Comparison of ENCODE assay signal across 1 cellular context in the genomic region with DNA sequence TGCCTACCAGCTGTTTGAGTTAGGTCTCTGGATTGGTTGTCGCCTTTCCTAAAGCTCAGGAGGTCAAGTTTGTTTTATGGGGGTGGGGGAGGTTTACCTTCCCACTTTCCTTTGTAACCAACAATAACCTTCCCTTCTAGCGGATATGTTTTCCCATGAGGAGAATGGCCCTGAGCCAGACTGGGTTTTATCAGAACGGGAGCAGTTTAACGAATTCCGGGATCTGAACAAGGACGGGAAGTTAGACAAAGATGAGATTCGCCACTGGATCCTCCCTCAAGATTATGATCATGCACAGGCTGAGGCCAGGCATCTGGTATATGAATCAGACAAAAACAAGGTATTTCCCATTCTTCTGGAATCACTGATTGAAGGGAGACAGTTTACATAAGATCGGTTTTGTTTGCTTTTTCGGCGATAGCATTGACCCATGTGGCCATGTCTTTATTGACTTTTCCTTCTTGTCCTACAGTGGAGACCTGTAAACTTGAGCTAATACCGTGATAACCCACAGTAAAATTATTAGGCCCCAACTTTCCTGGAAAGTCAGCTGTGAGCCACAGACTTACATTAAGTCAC.
A peak's percentile ranks its signal among the peaks of the same experiment; 100 is the strongest.
TF ChIP-seq lines count a peak whose summit lies in the region.
"Not testable (repeated sequence)": the region's sequence is repeated elsewhere in the genome, so short reads cannot be mapped to it uniquely, and the experiment has no call there.

No MANE protein-coding gene starts in this region.

TF ChIP-seq in HepG2, 621 proteins besides CTCF, POLR2A, EP300 and RAD21 (continued from another document and continues in another):
- TF ChIP-seq SKI (IDR thresholded peaks at IDR 0.05; ENCODE audit: partially characterized antibody) (peak; percentile 94), GATAD2A (CRISPR knock-in tag; IDR thresholded peaks at IDR 0.05) (peak; percentile 87), FOXA3 (CRISPR knock-in tag; IDR thresholded peaks at IDR 0.05) (peak; percentile 97), ETV5 (CRISPR knock-in tag; IDR thresholded peaks at IDR 0.05; ENCODE audit: borderline replicate concordance) (peak; percentile 34; the same call in 1 of the 2 replicates), ISL2 (CRISPR knock-in tag; IDR thresholded peaks at IDR 0.05) (peak; percentile 71; the same call in 1 of the 2 replicates), TFAP4 (IDR thresholded peaks at IDR 0.05; ENCODE audit: borderline replicate concordance, low read depth) (peak; percentile 54; the same call in 1 of the 2 replicates), TCF7 (IDR thresholded peaks at IDR 0.05; ENCODE audit: low read depth) (peak; percentile 56; the same call in 1 of the 2 replicates), KDM1A (CRISPR knock-in tag; IDR thresholded peaks at IDR 0.05) (0 out of 2 replicates have a peak, but pooled peaks have one; percentile 56), GATA4 (IDR thresholded peaks at IDR 0.05; ENCODE audit: borderline replicate concordance, low read depth) (0 out of 2 replicates have a peak, but pooled peaks have one; percentile 16), DPF2 (CRISPR knock-in tag; IDR thresholded peaks at IDR 0.05; ENCODE audit: borderline replicate concordance, low read depth) (peak; percentile 48; the same call in 1 of the 2 replicates), PRDM10 (CRISPR knock-in tag; IDR thresholded peaks at IDR 0.05; ENCODE audit: low read depth) (0 out of 2 replicates have a peak, but pooled peaks have one; percentile 29), MBD4 (IDR thresholded peaks at IDR 0.05; ENCODE audit: borderline replicate concordance, low read length) (peak; percentile 75; the same call in 1 of the 2 replicates), ZKSCAN8 (CRISPR knock-in tag; IDR thresholded peaks at IDR 0.05; ENCODE audit: borderline replicate concordance) (peak; percentile 41; the same call in 1 of the 2 replicates), MIER3 (CRISPR knock-in tag; IDR thresholded peaks at IDR 0.05; ENCODE audit: borderline replicate concordance) (peak; percentile 86), NKX3-1 (CRISPR knock-in tag; IDR thresholded peaks at IDR 0.05) (0 out of 2 replicates have a peak, but pooled peaks have one; percentile 72), NR2F6 (IDR thresholded peaks at IDR 0.05) (peak; percentile 97), NR2F6 (CRISPR knock-in tag; IDR thresholded peaks at IDR 0.05) (peak; percentile 89), ARNTL (CRISPR knock-in tag; IDR thresholded peaks at IDR 0.05) (peak; percentile 45; the same call in 1 of the 2 replicates), RARA (CRISPR knock-in tag; IDR thresholded peaks at IDR 0.05) (peak; percentile 96), SIX1 (CRISPR knock-in tag; IDR thresholded peaks at IDR 0.05; ENCODE audit: borderline replicate concordance) (peak; percentile 90), POGZ (CRISPR knock-in tag; IDR thresholded peaks at IDR 0.05) (0 out of 2 replicates have a peak, but pooled peaks have one; percentile 36), ZNF556 (CRISPR knock-in tag; IDR thresholded peaks at IDR 0.05; ENCODE audit: borderline replicate concordance) (peak; percentile 64; the same call in 1 of the 2 replicates), HDAC2 (CRISPR knock-in tag; IDR thresholded peaks at IDR 0.05) (peak; percentile 82), ZFX (CRISPR knock-in tag; IDR thresholded peaks at IDR 0.05; ENCODE audit: low read depth) (0 out of 2 replicates have a peak, but pooled peaks have one; percentile 41), ARID5B (CRISPR knock-in tag; IDR thresholded peaks at IDR 0.05) (peak; percentile 98)
- TF ChIP-seq, protein P1, sequence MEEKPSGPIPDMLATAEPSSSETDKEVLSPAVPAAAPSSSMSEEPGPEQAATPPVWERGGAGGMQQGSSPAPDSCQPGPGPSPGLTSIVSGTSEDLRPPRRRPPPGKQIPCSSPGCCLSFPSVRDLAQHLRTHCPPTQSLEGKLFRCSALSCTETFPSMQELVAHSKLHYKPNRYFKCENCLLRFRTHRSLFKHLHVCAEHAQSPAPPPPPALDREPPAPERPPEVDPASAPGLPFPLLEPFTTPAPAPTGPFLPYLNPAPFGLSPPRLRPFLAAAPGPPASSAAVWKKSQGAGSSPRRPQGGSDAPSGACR (CRISPR knock-in tag; IDR thresholded peaks at IDR 0.05): peak; percentile 63; the same call in 1 of the 2 replicates
- TF ChIP-seq, protein P2, sequence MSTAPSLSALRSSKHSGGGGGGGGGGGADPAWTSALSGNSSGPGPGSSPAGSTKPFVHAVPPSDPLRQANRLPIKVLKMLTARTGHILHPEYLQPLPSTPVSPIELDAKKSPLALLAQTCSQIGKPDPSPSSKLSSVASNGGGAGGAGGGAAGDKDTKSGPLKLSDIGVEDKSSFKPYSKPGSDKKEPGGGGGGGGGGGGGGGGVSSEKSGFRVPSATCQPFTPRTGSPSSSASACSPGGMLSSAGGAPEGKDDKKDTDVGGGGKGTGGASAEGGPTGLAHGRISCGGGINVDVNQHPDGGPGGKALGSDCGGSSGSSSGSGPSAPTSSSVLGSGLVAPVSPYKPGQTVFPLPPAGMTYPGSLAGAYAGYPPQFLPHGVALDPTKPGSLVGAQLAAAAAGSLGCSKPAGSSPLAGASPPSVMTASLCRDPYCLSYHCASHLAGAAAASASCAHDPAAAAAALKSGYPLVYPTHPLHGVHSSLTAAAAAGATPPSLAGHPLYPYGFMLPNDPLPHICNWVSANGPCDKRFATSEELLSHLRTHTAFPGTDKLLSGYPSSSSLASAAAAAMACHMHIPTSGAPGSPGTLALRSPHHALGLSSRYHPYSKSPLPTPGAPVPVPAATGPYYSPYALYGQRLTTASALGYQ (CRISPR knock-in tag; IDR thresholded peaks at IDR 0.05): peak; percentile 95
- TF ChIP-seq, protein P3, sequence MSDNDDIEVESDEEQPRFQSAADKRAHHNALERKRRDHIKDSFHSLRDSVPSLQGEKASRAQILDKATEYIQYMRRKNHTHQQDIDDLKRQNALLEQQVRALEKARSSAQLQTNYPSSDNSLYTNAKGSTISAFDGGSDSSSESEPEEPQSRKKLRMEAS (IDR thresholded peaks at IDR 0.05): 0 out of 2 replicates have a peak, but pooled peaks have one; percentile 35
- TF ChIP-seq, protein P4, sequence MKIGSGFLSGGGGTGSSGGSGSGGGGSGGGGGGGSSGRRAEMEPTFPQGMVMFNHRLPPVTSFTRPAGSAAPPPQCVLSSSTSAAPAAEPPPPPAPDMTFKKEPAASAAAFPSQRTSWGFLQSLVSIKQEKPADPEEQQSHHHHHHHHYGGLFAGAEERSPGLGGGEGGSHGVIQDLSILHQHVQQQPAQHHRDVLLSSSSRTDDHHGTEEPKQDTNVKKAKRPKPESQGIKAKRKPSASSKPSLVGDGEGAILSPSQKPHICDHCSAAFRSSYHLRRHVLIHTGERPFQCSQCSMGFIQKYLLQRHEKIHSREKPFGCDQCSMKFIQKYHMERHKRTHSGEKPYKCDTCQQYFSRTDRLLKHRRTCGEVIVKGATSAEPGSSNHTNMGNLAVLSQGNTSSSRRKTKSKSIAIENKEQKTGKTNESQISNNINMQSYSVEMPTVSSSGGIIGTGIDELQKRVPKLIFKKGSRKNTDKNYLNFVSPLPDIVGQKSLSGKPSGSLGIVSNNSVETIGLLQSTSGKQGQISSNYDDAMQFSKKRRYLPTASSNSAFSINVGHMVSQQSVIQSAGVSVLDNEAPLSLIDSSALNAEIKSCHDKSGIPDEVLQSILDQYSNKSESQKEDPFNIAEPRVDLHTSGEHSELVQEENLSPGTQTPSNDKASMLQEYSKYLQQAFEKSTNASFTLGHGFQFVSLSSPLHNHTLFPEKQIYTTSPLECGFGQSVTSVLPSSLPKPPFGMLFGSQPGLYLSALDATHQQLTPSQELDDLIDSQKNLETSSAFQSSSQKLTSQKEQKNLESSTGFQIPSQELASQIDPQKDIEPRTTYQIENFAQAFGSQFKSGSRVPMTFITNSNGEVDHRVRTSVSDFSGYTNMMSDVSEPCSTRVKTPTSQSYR (CRISPR knock-in tag; IDR thresholded peaks at IDR 0.05; ENCODE audit: borderline replicate concordance): peak; percentile 87
- TF ChIP-seq, protein P5, sequence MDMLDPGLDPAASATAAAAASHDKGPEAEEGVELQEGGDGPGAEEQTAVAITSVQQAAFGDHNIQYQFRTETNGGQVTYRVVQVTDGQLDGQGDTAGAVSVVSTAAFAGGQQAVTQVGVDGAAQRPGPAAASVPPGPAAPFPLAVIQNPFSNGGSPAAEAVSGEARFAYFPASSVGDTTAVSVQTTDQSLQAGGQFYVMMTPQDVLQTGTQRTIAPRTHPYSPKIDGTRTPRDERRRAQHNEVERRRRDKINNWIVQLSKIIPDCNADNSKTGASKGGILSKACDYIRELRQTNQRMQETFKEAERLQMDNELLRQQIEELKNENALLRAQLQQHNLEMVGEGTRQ (IDR thresholded peaks at IDR 0.05; ENCODE audit: low read depth, low read length): not testable (repeated sequence)
- TF ChIP-seq, protein P5 (CRISPR knock-in tag; IDR thresholded peaks at IDR 0.05; ENCODE audit: borderline replicate concordance): peak; percentile 35; the same call in 1 of the 2 replicates
- TF ChIP-seq, protein P6, sequence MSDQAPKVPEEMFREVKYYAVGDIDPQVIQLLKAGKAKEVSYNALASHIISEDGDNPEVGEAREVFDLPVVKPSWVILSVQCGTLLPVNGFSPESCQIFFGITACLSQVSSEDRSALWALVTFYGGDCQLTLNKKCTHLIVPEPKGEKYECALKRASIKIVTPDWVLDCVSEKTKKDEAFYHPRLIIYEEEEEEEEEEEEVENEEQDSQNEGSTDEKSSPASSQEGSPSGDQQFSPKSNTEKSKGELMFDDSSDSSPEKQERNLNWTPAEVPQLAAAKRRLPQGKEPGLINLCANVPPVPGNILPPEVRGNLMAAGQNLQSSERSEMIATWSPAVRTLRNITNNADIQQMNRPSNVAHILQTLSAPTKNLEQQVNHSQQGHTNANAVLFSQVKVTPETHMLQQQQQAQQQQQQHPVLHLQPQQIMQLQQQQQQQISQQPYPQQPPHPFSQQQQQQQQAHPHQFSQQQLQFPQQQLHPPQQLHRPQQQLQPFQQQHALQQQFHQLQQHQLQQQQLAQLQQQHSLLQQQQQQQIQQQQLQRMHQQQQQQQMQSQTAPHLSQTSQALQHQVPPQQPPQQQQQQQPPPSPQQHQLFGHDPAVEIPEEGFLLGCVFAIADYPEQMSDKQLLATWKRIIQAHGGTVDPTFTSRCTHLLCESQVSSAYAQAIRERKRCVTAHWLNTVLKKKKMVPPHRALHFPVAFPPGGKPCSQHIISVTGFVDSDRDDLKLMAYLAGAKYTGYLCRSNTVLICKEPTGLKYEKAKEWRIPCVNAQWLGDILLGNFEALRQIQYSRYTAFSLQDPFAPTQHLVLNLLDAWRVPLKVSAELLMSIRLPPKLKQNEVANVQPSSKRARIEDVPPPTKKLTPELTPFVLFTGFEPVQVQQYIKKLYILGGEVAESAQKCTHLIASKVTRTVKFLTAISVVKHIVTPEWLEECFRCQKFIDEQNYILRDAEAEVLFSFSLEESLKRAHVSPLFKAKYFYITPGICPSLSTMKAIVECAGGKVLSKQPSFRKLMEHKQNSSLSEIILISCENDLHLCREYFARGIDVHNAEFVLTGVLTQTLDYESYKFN (CRISPR knock-in tag; conservative IDR thresholded peaks at IDR 0.05): peak; percentile 75
